ENCODE assay signal across 8 cellular contexts in genomic region chr4:129092636-129093172, GRCh38. TPM values are rescaled to one million over a fixed set of nuclear protein-coding genes. Genes with fewer than 3 reads are reported as not detected.
A peak's percentile ranks its signal among the peaks of the same experiment; 100 is the strongest.
DNase-seq lines count a peak whose midpoint lies in the region; ATAC-seq and TF ChIP-seq lines count a peak whose summit lies in the region.

No MANE protein-coding gene starts in this region.

- H3K9me3 Mint-ChIP-seq in activated naive CD8-positive, alpha-beta T cell treated with anti-CD3 and anti-CD28 coated beads, Interleukin-2, amount 50 U/mL, for 24 hours, result no peaks in the 10 kb centered on the region
- H3K9me3 Mint-ChIP-seq in endothelial cell (ENCODE audit: unreplicated experiment), result no peaks in the 10 kb centered on the region

- no peak for TF ChIP-seq CTCF in AG10803 (conservative IDR thresholded peaks at IDR 0.05; ENCODE audit: low read length)
- TF ChIP-seq CTCF in mucosa of descending colon (IDR thresholded peaks at IDR 0.05), result no peak
- no peak for TF ChIP-seq CTCF in endothelial cell (IDR thresholded peaks at IDR 0.05; ENCODE audit: unreplicated experiment)

- no peak for ATAC-seq in mucosa of descending colon
- ATAC-seq in activated naive CD8-positive, alpha-beta T cell treated with anti-CD3 and anti-CD28 coated beads, Interleukin-2, amount 50 U/mL, for 24 hours, result no peak
- no peak for ATAC-seq in HG02973 (IDR thresholded peaks at IDR 0.05; ENCODE audit: unreplicated experiment)

- H3K27me3 Mint-ChIP-seq in activated naive CD8-positive, alpha-beta T cell treated with anti-CD3 and anti-CD28 coated beads, Interleukin-2, amount 50 U/mL, for 24 hours, result no peaks in the 10 kb centered on the region
- H3K27me3 Mint-ChIP-seq in endothelial cell (ENCODE audit: unreplicated experiment), result no peaks in the 10 kb centered on the region

- peaks cover 4% of the 10 kb centered on the region for H3K36me3 Mint-ChIP-seq in activated naive CD8-positive, alpha-beta T cell treated with anti-CD3 and anti-CD28 coated beads, Interleukin-2, amount 50 U/mL, for 24 hours (ENCODE audit: low read depth)
- no peaks in the 10 kb centered on the region for H3K36me3 Mint-ChIP-seq in endothelial cell (ENCODE audit: low read depth, unreplicated experiment)

- DNase-seq in AG10803 (ENCODE audit: low read depth), result peak; percentile 7
- DNase-seq in LHCN-M2 (ENCODE audit: low read depth), result peak; percentile 25
- DNase-seq in dermis blood vessel endothelial cell, result peak; percentile 47
- DNase-seq in mucosa of descending colon, result no peak
- no peak for DNase-seq in activated naive CD8-positive, alpha-beta T cell treated with anti-CD3 and anti-CD28 coated beads, Interleukin-2, amount 50 U/mL, for 24 hours
- no peak for DNase-seq in endothelial cell (ENCODE audit: low spot score)
- no peak for DNase-seq in NCI-H146 treated with DMSO at 0.1 percent for 48 hours (lab: John Stamatoyannopoulos, UW; ENCODE audit: unreplicated experiment)

- H3K4me3 ChIP-seq in AG10803 (ENCODE audit: low read length), result peak overlapping the region; percentile 84
- H3K4me3 ChIP-seq in mucosa of descending colon, result peak overlapping the region; percentile 82

- intact Hi-C loops in mucosa of descending colon (cut with DNase I, micrococcal nuclease), result no loop called here

- H3K36me3 ChIP-seq in mucosa of descending colon (ENCODE audit: low read depth), result no peaks in the 10 kb centered on the region

- no peak overlapping the region for H3K4me3 Mint-ChIP-seq in activated naive CD8-positive, alpha-beta T cell treated with anti-CD3 and anti-CD28 coated beads, Interleukin-2, amount 50 U/mL, for 24 hours
- H3K4me3 Mint-ChIP-seq in endothelial cell (ENCODE audit: unreplicated experiment), result no peak overlapping the region

- peaks cover 15% of the 10 kb centered on the region for H3K4me1 ChIP-seq in mucosa of descending colon (ENCODE audit: low read depth)

- H3K27ac Mint-ChIP-seq in activated naive CD8-positive, alpha-beta T cell treated with anti-CD3 and anti-CD28 coated beads, Interleukin-2, amount 50 U/mL, for 24 hours, result no peak overlapping the region
- H3K27ac Mint-ChIP-seq in endothelial cell (ENCODE audit: unreplicated experiment), result no peak overlapping the region

- H3K9me3 ChIP-seq in mucosa of descending colon, result no peaks in the 10 kb centered on the region

- peaks cover 39% of the 10 kb centered on the region for H3K4me1 Mint-ChIP-seq in activated naive CD8-positive, alpha-beta T cell treated with anti-CD3 and anti-CD28 coated beads, Interleukin-2, amount 50 U/mL, for 24 hours
- H3K4me1 Mint-ChIP-seq in endothelial cell (ENCODE audit: unreplicated experiment), result peaks cover 20% of the 10 kb centered on the region

RNA-seq across cellular contexts. Expression of gene SCLT1, which starts 0.6 kb away (rescaled TPM):
- 13.0 and 14.8 TPM in 2 replicates for total RNA-seq in LHCN-M2 (2014; rRNA removed)
- polyA plus RNA-seq in LHCN-M2 (2012), result 3.2 TPM
- total RNA-seq in dermis blood vessel endothelial cell, result 11.1 and 12.6 TPM in 2 replicates
- total RNA-seq in mucosa of descending colon, result 10 to 100 TPM; 11.7 to 16.8 (median 12.9) TPM
- 22.2 TPM for total RNA-seq in endothelial cell (ENCODE audit: unreplicated experiment)

RNA-seq across cellular contexts. Expression of gene C4orf33, which starts 3.2 kb away (rescaled TPM):
- total RNA-seq in LHCN-M2 (2014; rRNA removed), result 12.1 and 14.6 TPM in 2 replicates
- 4.8 TPM for polyA plus RNA-seq in LHCN-M2 (2012)
- total RNA-seq in dermis blood vessel endothelial cell, result 7.0 and 7.7 TPM in 2 replicates
- total RNA-seq in mucosa of descending colon, result 10 to 100 TPM; 14.2 to 42.2 (median 23.7) TPM
- total RNA-seq in endothelial cell (ENCODE audit: unreplicated experiment), result 15.9 TPM

Comparison
In these comparisons a context has a peak if more than half of its experiments do, and no peak if none do; other contexts are left out.
1. DNase-seq: peak in AG10803 (single experiment), LHCN-M2 (single experiment) and dermis blood vessel endothelial cell (single experiment); none in mucosa of descending colon (0 of 3), activated naive CD8-positive, alpha-beta T cell treated with anti-CD3 and anti-CD28 coated beads, Interleukin-2, amount 50 U/mL, for 24 hours (single experiment), endothelial cell (single experiment) and NCI-H146 treated with DMSO at 0.1 percent for 48 hours (single experiment).